In the genomic region with DNA sequence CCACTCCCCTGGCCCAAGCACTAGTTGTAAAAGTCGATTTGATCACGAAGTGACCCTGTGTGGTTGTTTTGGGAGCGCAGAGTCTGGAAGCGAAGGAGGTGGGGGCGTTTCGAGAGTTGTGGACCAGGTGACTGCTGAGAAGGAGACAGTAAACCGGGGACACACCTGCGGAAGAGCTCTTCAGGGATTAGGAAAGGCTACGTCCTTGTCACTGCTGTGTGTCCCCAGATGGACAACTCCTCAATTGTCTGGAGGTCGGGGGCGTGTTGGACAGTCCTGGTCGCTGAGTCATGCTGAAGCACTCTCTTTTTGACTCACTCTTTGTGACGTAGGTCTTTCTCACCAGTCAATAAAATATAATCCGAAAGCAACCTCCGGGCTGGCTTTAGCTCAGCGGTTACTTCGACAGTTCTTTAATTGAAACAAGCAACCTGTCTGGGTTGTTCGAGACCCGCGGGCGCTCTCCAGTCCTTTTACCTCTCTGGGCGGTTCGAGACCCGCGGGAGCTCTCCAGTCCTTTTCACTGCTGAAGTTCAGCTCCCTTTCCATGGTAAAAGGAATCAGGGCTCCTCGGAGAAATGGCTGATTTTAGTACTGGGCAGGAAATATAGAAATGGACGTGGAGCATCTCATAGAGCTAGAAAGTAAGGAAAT, we compare ENCODE assay signal across 8 cellular contexts. TPM values are rescaled to one million over a fixed set of nuclear protein-coding genes. Genes with fewer than 3 reads are reported as not detected.
DNase-seq lines count a peak whose midpoint lies in the region; ATAC-seq, FAIRE-seq and TF ChIP-seq lines count a peak whose summit lies in the region.

No MANE protein-coding gene starts in this region.

- no peaks in the 10 kb centered on the region for H4K20me1 ChIP-seq in fibroblast of lung (ENCODE audit: control insufficient read depth, extremely low read depth, insufficient read depth, low read length)

- peak overlapping the region; percentile 37 for H3K9ac ChIP-seq in fibroblast of lung (ENCODE audit: insufficient read depth, low read length)

- DNase-seq in DMS 273 (lab: John Stamatoyannopoulos, UW; ENCODE audit: unreplicated experiment) (peak; percentile 96), RCC 7860 (ENCODE audit: low spot score) (peak; percentile 99), fibroblast of lung (ENCODE audit: low read depth in 2 of 2) (peak; percentile 95 to 97)
- DNase-seq in naive thymus-derived CD4-positive, alpha-beta T cell: peak; percentile 57 to 94 (median 87)
- peak; percentile 86 to 98 for DNase-seq in stimulated activated effector memory CD8-positive, alpha-beta T cell treated with anti-CD3 and anti-CD28 coated beads, Interleukin-12 subunit alpha, Interleukin-12 subunit beta, amount 100 ng/mL, for 72 hours (ENCODE audit: low spot score in 2 of 2)

- H3K27me3 ChIP-seq in fibroblast of lung (ENCODE audit: control insufficient read depth, insufficient read depth, low read length): no peaks in the 10 kb centered on the region
- no peaks in the 10 kb centered on the region for H3K27me3 ChIP-seq in naive thymus-derived CD4-positive, alpha-beta T cell (ENCODE audit: control insufficient read depth in 2 of 2, insufficient read depth in 2 of 2, low read length in 2 of 2)

- no peaks in the 10 kb centered on the region for H3K79me2 ChIP-seq in fibroblast of lung (ENCODE audit: control insufficient read depth, insufficient read depth, low read length)

- no peaks in the 10 kb centered on the region for H3K9me3 ChIP-seq in fibroblast of lung (ENCODE audit: control insufficient read depth, insufficient read depth, low read depth, low read length)
- no peaks in the 10 kb centered on the region for H3K9me3 ChIP-seq in naive thymus-derived CD4-positive, alpha-beta T cell (ENCODE audit: control insufficient read depth in 2 of 3, low read length in 3 of 3)

- peak overlapping the region; percentile 49 to 82 (median 64) for H3K4me3 ChIP-seq in fibroblast of lung (replicated peaks in 1 of 4; ENCODE audit: control extremely low read depth in 1 of 4, insufficient read depth in 1 of 4, low read depth in 3 of 4, low read length in 4 of 4)
- H3K4me3 ChIP-seq in naive thymus-derived CD4-positive, alpha-beta T cell (ENCODE audit: low read length): peak overlapping the region; percentile 96

- peaks cover under 1% of the 10 kb centered on the region for H3K36me3 Mint-ChIP-seq in IgD-negative memory B cell
- H3K36me3 Mint-ChIP-seq in activated T-helper 17 cell treated with anti-CD3 and anti-CD28 coated beads, Interleukin-2, amount 50 U/mL, for 72 hours (ENCODE audit: low read depth): peaks cover 31% of the 10 kb centered on the region
- peaks cover 0 to 11% (median 3%) of the 10 kb centered on the region in 5 donors for H3K36me3 Mint-ChIP-seq in naive thymus-derived CD4-positive, alpha-beta T cell
- H3K36me3 Mint-ChIP-seq in stimulated activated effector memory CD8-positive, alpha-beta T cell treated with anti-CD3 and anti-CD28 coated beads, Interleukin-12 subunit alpha, Interleukin-12 subunit beta, amount 100 ng/mL, for 72 hours: peaks cover 41% of the 10 kb centered on the region

- peak overlapping the region; percentile 82 for H3K4me2 ChIP-seq in fibroblast of lung (ENCODE audit: extremely low read depth, insufficient read depth, low read length)

- POLR2A ChIA-PET in naive thymus-derived CD4-positive, alpha-beta T cell (lab: Charles Lee): interaction anchor here (0.6 to 5.2 kb wide), 22 partner anchors 9 to 408 kb away, joined by 3 to 73 read pairs (median 6); a partner anchor contains a TSS

- peak overlapping the region; percentile 76 for H3K27ac ChIP-seq in fibroblast of lung (ENCODE audit: insufficient read depth, low read length)
- peak overlapping the region; percentile 72 for H3K27ac ChIP-seq in naive thymus-derived CD4-positive, alpha-beta T cell (ENCODE audit: low read depth, low read length)

- H3K9me3 Mint-ChIP-seq in IgD-negative memory B cell: no peaks in the 10 kb centered on the region
- H3K9me3 Mint-ChIP-seq in activated T-helper 17 cell treated with anti-CD3 and anti-CD28 coated beads, Interleukin-2, amount 50 U/mL, for 72 hours: peaks cover 3% of the 10 kb centered on the region
- H3K9me3 Mint-ChIP-seq in naive thymus-derived CD4-positive, alpha-beta T cell: peaks cover 0 to 14% (median 0%) of the 10 kb centered on the region in 11 donors
- H3K9me3 Mint-ChIP-seq in stimulated activated effector memory CD8-positive, alpha-beta T cell treated with anti-CD3 and anti-CD28 coated beads, Interleukin-12 subunit alpha, Interleukin-12 subunit beta, amount 100 ng/mL, for 72 hours: no peaks in the 10 kb centered on the region

- no peak for TF ChIP-seq CTCF in fibroblast of lung (conservative IDR thresholded peaks at IDR 0.05 in 1 of 2, IDR thresholded peaks at IDR 0.05 in 1 of 2; ENCODE audit: low read depth in 1 of 2, low read length in 2 of 2)

- intact Hi-C loops in naive thymus-derived CD4-positive, alpha-beta T cell (cut with micrococcal nuclease): loop anchor here (1.0 to 10.0 kb wide), 16 partner anchors 9 to 904 kb away; a partner anchor contains a TSS

- H3K27ac Mint-ChIP-seq in IgD-negative memory B cell: peak overlapping the region; percentile 99 to 100 (median 99)
- peak overlapping the region; percentile 100 for H3K27ac Mint-ChIP-seq in activated T-helper 17 cell treated with anti-CD3 and anti-CD28 coated beads, Interleukin-2, amount 50 U/mL, for 72 hours
- H3K27ac Mint-ChIP-seq in naive thymus-derived CD4-positive, alpha-beta T cell: peak overlapping the region; percentile 98 to 100 (median 99)
- H3K27ac Mint-ChIP-seq in stimulated activated effector memory CD8-positive, alpha-beta T cell treated with anti-CD3 and anti-CD28 coated beads, Interleukin-12 subunit alpha, Interleukin-12 subunit beta, amount 100 ng/mL, for 72 hours: peak overlapping the region; percentile 99

- peak; percentile 84 for FAIRE-seq in RCC 7860 (lab: Jason Lieb, UNC)

- CTCF ChIA-PET in naive thymus-derived CD4-positive, alpha-beta T cell (lab: Charles Lee): interaction anchor here (0.6 to 1.7 kb wide), 14 partner anchors 8 to 351 kb away, joined by 3 to 7 read pairs (median 3); a partner anchor contains a TSS

- peak overlapping the region; percentile 99 for H3K4me3 Mint-ChIP-seq in IgD-negative memory B cell
- H3K4me3 Mint-ChIP-seq in activated T-helper 17 cell treated with anti-CD3 and anti-CD28 coated beads, Interleukin-2, amount 50 U/mL, for 72 hours: peak overlapping the region; percentile 95
- peak overlapping the region; percentile 95 to 100 (median 99) for H3K4me3 Mint-ChIP-seq in naive thymus-derived CD4-positive, alpha-beta T cell
- H3K4me3 Mint-ChIP-seq in stimulated activated effector memory CD8-positive, alpha-beta T cell treated with anti-CD3 and anti-CD28 coated beads, Interleukin-12 subunit alpha, Interleukin-12 subunit beta, amount 100 ng/mL, for 72 hours: peak overlapping the region; percentile 82

- no peaks in the 10 kb centered on the region for H3K27me3 Mint-ChIP-seq in IgD-negative memory B cell
- H3K27me3 Mint-ChIP-seq in activated T-helper 17 cell treated with anti-CD3 and anti-CD28 coated beads, Interleukin-2, amount 50 U/mL, for 72 hours: no peaks in the 10 kb centered on the region
- H3K27me3 Mint-ChIP-seq in naive thymus-derived CD4-positive, alpha-beta T cell: peaks cover 0 to 11% (median 0%) of the 10 kb centered on the region in 5 donors

- H3K4me1 ChIP-seq in fibroblast of lung (ENCODE audit: control insufficient read depth, extremely low read depth, insufficient read depth, low read length): no peaks in the 10 kb centered on the region
- peaks cover 0 to 5% of the 10 kb centered on the region in 2 donors for H3K4me1 ChIP-seq in naive thymus-derived CD4-positive, alpha-beta T cell (ENCODE audit: control insufficient read depth in 2 of 2, insufficient read depth in 2 of 2, low read length in 2 of 2)

- peak overlapping the region; percentile 92 for H2AFZ ChIP-seq in fibroblast of lung (ENCODE audit: low read length)

- ATAC-seq in GM21619 (IDR thresholded peaks at IDR 0.05; ENCODE audit: unreplicated experiment): peak; percentile 86
- peak; percentile 91 for ATAC-seq in activated T-helper 17 cell treated with anti-CD3 and anti-CD28 coated beads, Interleukin-2, amount 50 U/mL, for 72 hours (replicated peaks)
- ATAC-seq in naive thymus-derived CD4-positive, alpha-beta T cell: peak; percentile 89
- ATAC-seq in stimulated activated effector memory CD8-positive, alpha-beta T cell treated with anti-CD3 and anti-CD28 coated beads, Interleukin-12 subunit alpha, Interleukin-12 subunit beta, amount 100 ng/mL, for 72 hours: peak; percentile 94

- H3K36me3 ChIP-seq in fibroblast of lung (ENCODE audit: control insufficient read depth, insufficient read depth, low read length): no peaks in the 10 kb centered on the region
- peaks cover 0 to 6% (median 0%) of the 10 kb centered on the region in 3 experiments for H3K36me3 ChIP-seq in naive thymus-derived CD4-positive, alpha-beta T cell (ENCODE audit: control insufficient read depth in 2 of 3, insufficient read depth in 3 of 3, low read length in 3 of 3)

- peaks cover 12 to 22% (median 13%) of the 10 kb centered on the region in 3 donors for H3K4me1 Mint-ChIP-seq in IgD-negative memory B cell
- H3K4me1 Mint-ChIP-seq in activated T-helper 17 cell treated with anti-CD3 and anti-CD28 coated beads, Interleukin-2, amount 50 U/mL, for 72 hours: peaks cover 19% of the 10 kb centered on the region
- peaks cover 6 to 35% (median 25%) of the 10 kb centered on the region in 7 donors for H3K4me1 Mint-ChIP-seq in naive thymus-derived CD4-positive, alpha-beta T cell
- H3K4me1 Mint-ChIP-seq in stimulated activated effector memory CD8-positive, alpha-beta T cell treated with anti-CD3 and anti-CD28 coated beads, Interleukin-12 subunit alpha, Interleukin-12 subunit beta, amount 100 ng/mL, for 72 hours: peaks cover 24% of the 10 kb centered on the region

RNA-seq across cellular contexts. Expression of a gene that starts 10.8 kb away (rescaled TPM):
- polyA plus RNA-seq in IgD-negative memory B cell (62.1 TPM), fibroblast of lung (85.5 and 85.6 TPM in 2 replicates)
- total RNA-seq in activated T-helper 17 cell treated with anti-CD3 and anti-CD28 coated beads, Interleukin-2, amount 50 U/mL, for 72 hours: 10 to 100 TPM; 47.5 to 58.0 TPM
- total RNA-seq in fibroblast of lung: 69.4 and 77.0 TPM in 2 replicates
- polyA plus RNA-seq in fibroblast of lung (2012): 96.6 and 97.6 TPM in 2 replicates
- polyA minus RNA-seq in fibroblast of lung (ENCODE audit: low replicate concordance): 15.5 and 17.4 TPM in 2 replicates
- total RNA-seq in naive thymus-derived CD4-positive, alpha-beta T cell: 10 to 100 TPM; 37.7 to 63.0 (median 55.1) TPM
- 10 to 100 TPM; 75.1 to 76.4 TPM for polyA plus RNA-seq in naive thymus-derived CD4-positive, alpha-beta T cell

RNA-seq across cellular contexts. Expression of a gene that starts 19.8 kb away (rescaled TPM):
- polyA plus RNA-seq in IgD-negative memory B cell: 19.0 TPM
- 10 to 100 TPM; 24.7 to 30.2 TPM for total RNA-seq in activated T-helper 17 cell treated with anti-CD3 and anti-CD28 coated beads, Interleukin-2, amount 50 U/mL, for 72 hours
- total RNA-seq in fibroblast of lung: 26.2 and 30.1 TPM in 2 replicates
- polyA plus RNA-seq in fibroblast of lung: 27.1 and 27.8 TPM in 2 replicates
- 18.9 and 22.3 TPM in 2 replicates for polyA plus RNA-seq in fibroblast of lung (2012)
- polyA minus RNA-seq in fibroblast of lung (ENCODE audit: low replicate concordance): 8.8 and 14.7 TPM in 2 replicates
- total RNA-seq in naive thymus-derived CD4-positive, alpha-beta T cell: 10 to 100 TPM; 25.4 to 59.6 (median 38.8) TPM
- 10 to 100 TPM; 23.5 to 30.7 TPM for polyA plus RNA-seq in naive thymus-derived CD4-positive, alpha-beta T cell

RNA-seq across cellular contexts. Expression of a gene that starts 19.9 kb away (rescaled TPM):
- polyA plus RNA-seq in IgD-negative memory B cell: 43.4 TPM
- total RNA-seq in activated T-helper 17 cell treated with anti-CD3 and anti-CD28 coated beads, Interleukin-2, amount 50 U/mL, for 72 hours: 100 to 1,000 TPM in 1 of 2 donors, 10 to 100 TPM in 1; 82.2 to 103 TPM
- 51.9 and 53.2 TPM in 2 replicates for total RNA-seq in fibroblast of lung
- 85.8 and 110 TPM in 2 replicates for polyA plus RNA-seq in fibroblast of lung
- polyA plus RNA-seq in fibroblast of lung (2012): 79.5 and 102 TPM in 2 replicates
- polyA minus RNA-seq in fibroblast of lung (ENCODE audit: low replicate concordance): 42.3 and 44.5 TPM in 2 replicates
- total RNA-seq in naive thymus-derived CD4-positive, alpha-beta T cell: 10 to 100 TPM; 48.7 to 85.7 (median 68.5) TPM
- polyA plus RNA-seq in naive thymus-derived CD4-positive, alpha-beta T cell: 10 to 100 TPM; 62.2 to 68.8 TPM

RNA-seq across cellular contexts. Expression of a gene that starts 37.6 kb away (rescaled TPM):
- not detected for polyA plus RNA-seq in IgD-negative memory B cell
- 1 to 10 TPM; 3.0 to 3.4 TPM for total RNA-seq in activated T-helper 17 cell treated with anti-CD3 and anti-CD28 coated beads, Interleukin-2, amount 50 U/mL, for 72 hours
- under 0.01 and 0.33 TPM in 2 replicates for total RNA-seq in fibroblast of lung
- 0.15 and 0.21 TPM in 2 replicates for polyA plus RNA-seq in fibroblast of lung
- not detected in 2 replicates for polyA plus RNA-seq in fibroblast of lung (2012)
- polyA minus RNA-seq in fibroblast of lung (ENCODE audit: low replicate concordance): not detected in 2 replicates
- 1 to 10 TPM; 2.1 to 5.0 (median 3.3) TPM for total RNA-seq in naive thymus-derived CD4-positive, alpha-beta T cell
- polyA plus RNA-seq in naive thymus-derived CD4-positive, alpha-beta T cell: under 1 TPM in 1 of 2 donors, not detected in 1; 0.15 TPM

RNA-seq across cellular contexts. Expression of a gene that starts 46.3 kb away (rescaled TPM):
- polyA plus RNA-seq in IgD-negative memory B cell (13.5 TPM), fibroblast of lung (18.8 and 22.1 TPM in 2 replicates)
- total RNA-seq in activated T-helper 17 cell treated with anti-CD3 and anti-CD28 coated beads, Interleukin-2, amount 50 U/mL, for 72 hours: 10 to 100 TPM; 38.8 TPM
- total RNA-seq in fibroblast of lung: 25.2 and 28.4 TPM in 2 replicates
- 13.9 and 16.1 TPM in 2 replicates for polyA plus RNA-seq in fibroblast of lung (2012)
- 14.6 and 27.7 TPM in 2 replicates for polyA minus RNA-seq in fibroblast of lung (ENCODE audit: low replicate concordance)
- 10 to 100 TPM; 28.5 to 47.6 (median 37.8) TPM for total RNA-seq in naive thymus-derived CD4-positive, alpha-beta T cell
- polyA plus RNA-seq in naive thymus-derived CD4-positive, alpha-beta T cell: 10 to 100 TPM; 10.5 to 20.9 TPM

Comparison
In these comparisons a context has a peak if more than half of its experiments do, and no peak if none do; other contexts are left out.
1. Peak in every context shown above with its lines: DNase-seq, ATAC-seq, H3K4me3 ChIP-seq and H3K27ac ChIP-seq.